ENCODE assay signal across 8 cellular contexts in genomic region chr20:46089076-46089337, GRCh38. TPM values are rescaled to one million over a fixed set of nuclear protein-coding genes. Genes with fewer than 3 reads are reported as not detected.
DNase-seq lines count a peak whose midpoint lies in the region; ATAC-seq lines count a peak whose summit lies in the region.

No MANE protein-coding gene starts in this region.

- intact Hi-C loops in right cardiac atrium (cut with DNase I): loop anchor here in 1 of 4 donors (10.0 kb wide), 1 partner anchor 64 kb away; the partner anchor contains the start of gene SLC12A5

- ATAC-seq in stimulated activated naive CD8-positive, alpha-beta T cell treated with anti-CD3 and anti-CD28 coated beads, Interleukin-15, Interleukin-2, amounts not matched to agents 100 U/mL and 50 U/mL, for 24 hours: no peak
- ATAC-seq in right cardiac atrium (peak in 1 of 2 donors; percentile 4), HG02970 (IDR thresholded peaks at IDR 0.05; ENCODE audit: low FRiP score, unreplicated experiment) (no peak)
- ATAC-seq in stimulated activated memory B cell treated with anti-CD40 and anti-IgM and Interleukin-4, amounts not matched to agents 10 μg/mL and 1 μg/mL and 100 μg/mL, for 72 hours: no peak

- peak overlapping the region; percentile 79 for H3K4me3 ChIP-seq in right cardiac atrium (ENCODE audit: low read length)

- POLR2A ChIA-PET in activated CD4-positive, alpha-beta memory T cell treated with anti-CD3 and anti-CD28 coated beads, Interleukin-2, amount 10 ng/mL, durations not matched to agents 7 days and 5 days (lab: Charles Lee): interaction anchor here (0.6 to 2.4 kb wide), 7 partner anchors 11 to 206 kb away, joined by 3 to 8 read pairs (median 4); partner anchors contain the start of gene PCIF1

- DNase-seq in stimulated activated naive CD8-positive, alpha-beta T cell treated with anti-CD3 and anti-CD28 coated beads, Interleukin-15, Interleukin-2, amounts not matched to agents 100 U/mL and 50 U/mL, for 24 hours: no peak
- no peak for DNase-seq in activated CD4-positive, alpha-beta memory T cell treated with anti-CD3 and anti-CD28 coated beads, Interleukin-2, amount 10 ng/mL, durations not matched to agents 7 days and 5 days
- no peak for DNase-seq in right cardiac atrium
- DNase-seq in mesenteric fat pad (ENCODE audit: low spot score): no peak
- no peak for DNase-seq in NCI-H1436 treated with DMSO at 0.1 percent for 48 hours (lab: John Stamatoyannopoulos, UW)

- H3K27ac Mint-ChIP-seq in stimulated activated naive CD8-positive, alpha-beta T cell treated with anti-CD3 and anti-CD28 coated beads, Interleukin-15, Interleukin-2, amounts not matched to agents 100 ng/mL and 50 ng/mL, for 24 hours: peak overlapping the region; percentile 89
- peak overlapping the region; percentile 82 for H3K27ac Mint-ChIP-seq in activated CD4-positive, alpha-beta memory T cell treated with anti-CD3 and anti-CD28 coated beads, Interleukin-2, amount 10 ng/mL, durations not matched to agents 7 days and 5 days
- peak overlapping the region; percentile 89 for H3K27ac Mint-ChIP-seq in stimulated activated memory B cell treated with anti-CD40 and anti-IgM and Interleukin-4, amounts not matched to agents 10 μg/mL and 1 μg/mL and 100 μg/mL, for 72 hours

- CTCF ChIA-PET in activated CD4-positive, alpha-beta memory T cell treated with anti-CD3 and anti-CD28 coated beads, Interleukin-2, amount 10 ng/mL, durations not matched to agents 7 days and 5 days (lab: Charles Lee): interaction anchor here (0.6 to 4.1 kb wide), 10 partner anchors 9 to 299 kb away, joined by 3 to 20 read pairs (median 5); partner anchors contain the start of gene ZNF335

- H3K9me3 Mint-ChIP-seq in stimulated activated naive CD8-positive, alpha-beta T cell treated with anti-CD3 and anti-CD28 coated beads, Interleukin-15, Interleukin-2, amounts not matched to agents 100 ng/mL and 50 ng/mL, for 24 hours: no peaks in the 10 kb centered on the region
- no peaks in the 10 kb centered on the region for H3K9me3 Mint-ChIP-seq in activated CD4-positive, alpha-beta memory T cell treated with anti-CD3 and anti-CD28 coated beads, Interleukin-2, amount 10 ng/mL, durations not matched to agents 7 days and 5 days
- H3K9me3 Mint-ChIP-seq in stimulated activated memory B cell treated with anti-CD40 and anti-IgM and Interleukin-4, amounts not matched to agents 10 μg/mL and 1 μg/mL and 100 μg/mL, for 72 hours: no peaks in the 10 kb centered on the region

- peaks cover 60% of the 10 kb centered on the region for H3K4me1 Mint-ChIP-seq in stimulated activated naive CD8-positive, alpha-beta T cell treated with anti-CD3 and anti-CD28 coated beads, Interleukin-15, Interleukin-2, amounts not matched to agents 100 ng/mL and 50 ng/mL, for 24 hours (ENCODE audit: low read depth)
- H3K4me1 Mint-ChIP-seq in activated CD4-positive, alpha-beta memory T cell treated with anti-CD3 and anti-CD28 coated beads, Interleukin-2, amount 10 ng/mL, durations not matched to agents 7 days and 5 days: peaks cover 35% of the 10 kb centered on the region
- H3K4me1 Mint-ChIP-seq in stimulated activated memory B cell treated with anti-CD40 and anti-IgM and Interleukin-4, amounts not matched to agents 10 μg/mL and 1 μg/mL and 100 μg/mL, for 72 hours: peaks cover 50% of the 10 kb centered on the region

- H3K4me3 Mint-ChIP-seq in stimulated activated naive CD8-positive, alpha-beta T cell treated with anti-CD3 and anti-CD28 coated beads, Interleukin-15, Interleukin-2, amounts not matched to agents 100 ng/mL and 50 ng/mL, for 24 hours: peak overlapping the region; percentile 91
- peak overlapping the region; percentile 84 for H3K4me3 Mint-ChIP-seq in activated CD4-positive, alpha-beta memory T cell treated with anti-CD3 and anti-CD28 coated beads, Interleukin-2, amount 10 ng/mL, durations not matched to agents 7 days and 5 days
- peak overlapping the region; percentile 87 for H3K4me3 Mint-ChIP-seq in stimulated activated memory B cell treated with anti-CD40 and anti-IgM and Interleukin-4, amounts not matched to agents 10 μg/mL and 1 μg/mL and 100 μg/mL, for 72 hours

- no peaks in the 10 kb centered on the region for H3K27me3 ChIP-seq in right cardiac atrium (ENCODE audit: control insufficient read depth, insufficient read depth)

- H3K36me3 Mint-ChIP-seq in stimulated activated naive CD8-positive, alpha-beta T cell treated with anti-CD3 and anti-CD28 coated beads, Interleukin-15, Interleukin-2, amounts not matched to agents 100 ng/mL and 50 ng/mL, for 24 hours (ENCODE audit: low read depth): peaks cover 11% of the 10 kb centered on the region
- H3K36me3 Mint-ChIP-seq in activated CD4-positive, alpha-beta memory T cell treated with anti-CD3 and anti-CD28 coated beads, Interleukin-2, amount 10 ng/mL, durations not matched to agents 7 days and 5 days (ENCODE audit: low read depth): peaks cover 6% of the 10 kb centered on the region
- H3K36me3 Mint-ChIP-seq in stimulated activated memory B cell treated with anti-CD40 and anti-IgM and Interleukin-4, amounts not matched to agents 10 μg/mL and 1 μg/mL and 100 μg/mL, for 72 hours: no peaks in the 10 kb centered on the region

- H3K9me3 ChIP-seq in right cardiac atrium (ENCODE audit: control insufficient read depth, low read length): no peaks in the 10 kb centered on the region

- peak overlapping the region; percentile 99 for H3K27ac ChIP-seq in right cardiac atrium (ENCODE audit: low read length)

- H3K27me3 Mint-ChIP-seq in stimulated activated naive CD8-positive, alpha-beta T cell treated with anti-CD3 and anti-CD28 coated beads, Interleukin-15, Interleukin-2, amounts not matched to agents 100 ng/mL and 50 ng/mL, for 24 hours: no peaks in the 10 kb centered on the region
- no peaks in the 10 kb centered on the region for H3K27me3 Mint-ChIP-seq in activated CD4-positive, alpha-beta memory T cell treated with anti-CD3 and anti-CD28 coated beads, Interleukin-2, amount 10 ng/mL, durations not matched to agents 7 days and 5 days
- no peaks in the 10 kb centered on the region for H3K27me3 Mint-ChIP-seq in stimulated activated memory B cell treated with anti-CD40 and anti-IgM and Interleukin-4, amounts not matched to agents 10 μg/mL and 1 μg/mL and 100 μg/mL, for 72 hours

- WGBS in right cardiac atrium: under 1% methylated on average over 31 of the region's 31 CpGs

- H3K4me1 ChIP-seq in right cardiac atrium (ENCODE audit: control insufficient read depth, insufficient read depth, low read length): peaks cover 8% of the 10 kb centered on the region

RNA-seq across cellular contexts. Expression of gene NCOA5, which starts 0.8 kb away (rescaled TPM):
- 10 to 100 TPM; 24.6 to 26.3 TPM for total RNA-seq in activated CD4-positive, alpha-beta memory T cell treated with anti-CD3 and anti-CD28 coated beads, Interleukin-2, amount 10 ng/mL, durations not matched to agents 7 days and 5 days
- total RNA-seq in right cardiac atrium (10 to 100 TPM; 16.1 to 26.1 (median 21.2) TPM), mesenteric fat pad (23.3 TPM)
- polyA plus RNA-seq in right cardiac atrium: 9.5 TPM

RNA-seq across cellular contexts. Expression of gene CD40, which starts 29.1 kb away (rescaled TPM):
- total RNA-seq in activated CD4-positive, alpha-beta memory T cell treated with anti-CD3 and anti-CD28 coated beads, Interleukin-2, amount 10 ng/mL, durations not matched to agents 7 days and 5 days: under 1 TPM; 0.88 to 0.93 TPM
- total RNA-seq in right cardiac atrium: 10 to 100 TPM; 11.6 to 19.0 (median 12.0) TPM
- 9.7 TPM for polyA plus RNA-seq in right cardiac atrium
- 17.3 TPM for total RNA-seq in mesenteric fat pad

RNA-seq across cellular contexts. Expression of gene SLC12A5, which starts 60.0 kb away (rescaled TPM):
- total RNA-seq in activated CD4-positive, alpha-beta memory T cell treated with anti-CD3 and anti-CD28 coated beads, Interleukin-2, amount 10 ng/mL, durations not matched to agents 7 days and 5 days: under 1 TPM in 1 of 2 experiments, not detected in 1; 0.53 TPM
- total RNA-seq in right cardiac atrium (1 to 10 TPM; 1.1 to 4.7 (median 2.6) TPM), mesenteric fat pad (1.7 TPM)
- polyA plus RNA-seq in right cardiac atrium: 6.6 TPM
